ENCODE assay signal across 1 cellular context in the genomic region with DNA sequence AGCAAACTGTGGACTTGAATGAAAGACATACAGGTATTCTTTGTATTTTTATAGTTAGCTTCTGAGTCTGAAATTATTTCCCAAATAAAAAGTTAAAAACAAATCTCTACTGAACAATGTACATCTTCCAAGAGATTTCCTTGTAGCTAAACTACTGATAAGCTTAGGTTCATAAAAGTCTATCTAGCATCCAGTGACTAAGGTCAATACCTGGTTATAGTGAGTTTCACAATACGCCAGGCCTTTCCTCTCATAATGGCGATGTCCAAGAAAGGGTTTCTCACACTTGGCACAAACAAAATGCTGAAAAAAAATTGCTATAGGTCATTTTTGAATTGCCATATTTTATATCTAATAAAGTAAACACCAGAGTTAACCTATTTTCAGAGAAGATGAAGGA. TPM values are rescaled to one million over a fixed set of nuclear protein-coding genes. Genes with fewer than 3 reads are reported as not detected.
"Had no signal": no experiment of that assay in that cellular context is flagged by ENCODE, and none has a peak within 500 bp of the region (broad histone marks: within the 10 kb centered on the region; RNA-seq: fewer than 3 reads in every experiment).

No MANE protein-coding gene starts in this region.

RNA-seq across cellular contexts. Expression of a gene that starts 21.7 kb away (rescaled TPM):
- total RNA-seq: NCI-H460 had no signal
